9 cellular contexts compared by ENCODE assay signal in genomic region chr11:58900479-58901420, GRCh38. TPM values are rescaled to one million over a fixed set of nuclear protein-coding genes. Genes with fewer than 3 reads are reported as not detected.
DNase-seq lines count a peak whose midpoint lies in the region; ATAC-seq, FAIRE-seq and TF ChIP-seq lines count a peak whose summit lies in the region.
"Had no signal": no experiment of that assay in that cellular context is flagged by ENCODE, and none has a peak within 500 bp of the region (broad histone marks: within the 10 kb centered on the region; RNA-seq: fewer than 3 reads in every experiment).

No MANE protein-coding gene starts in this region.

- no peak for FAIRE-seq in pancreas (lab: Jason Lieb, UNC)

- no peak overlapping the region for H3K4me3 ChIP-seq in Jurkat, Clone E6-1 (ENCODE audit: low read length)
- peak overlapping the region in 2 of 4 donors; percentile 6 to 11 for H3K4me3 ChIP-seq in pancreas

- no peaks in the 10 kb centered on the region for H3K9me3 Mint-ChIP-seq in activated CD8-positive, alpha-beta T cell treated with anti-CD3 and anti-CD28 coated beads for 36 hours
- H3K9me3 Mint-ChIP-seq: T-cell had no signal

- peaks cover 0 to 13% (median 2%) of the 10 kb centered on the region in 4 donors for H3K27me3 ChIP-seq in pancreas

- H3K9me3 ChIP-seq in pancreas: no peaks in the 10 kb centered on the region

- intact Hi-C loops in activated CD8-positive, alpha-beta T cell treated with anti-CD3 and anti-CD28 coated beads for 36 hours (cut with micrococcal nuclease): no loop called here
- intact Hi-C loops in head of caudate nucleus (cut with DNase I): no loop called here
- intact Hi-C loops in pancreas (cut with DNase I): no loop called here

- H3K4me1 ChIP-seq in pancreas: no peaks in the 10 kb centered on the region

- ATAC-seq in GM18858 (IDR thresholded peaks at IDR 0.05; ENCODE audit: unreplicated experiment): peak; percentile 60
- ATAC-seq in activated CD8-positive, alpha-beta T cell treated with anti-CD3 and anti-CD28 coated beads for 36 hours: peak; percentile 68
- peak; percentile 95 to 98 (median 97) for ATAC-seq in pancreas
- ATAC-seq: T-cell had no signal

- CTCF ChIA-PET in activated CD8-positive, alpha-beta T cell treated with anti-CD3 and anti-CD28 coated beads for 36 hours (lab: Charles Lee): interaction anchor here (0.9 to 2.3 kb wide), 12 partner anchors 8 to 258 kb away, joined by 3 to 7 read pairs (median 3); no protein-coding TSS in a partner anchor

- POLR2A ChIA-PET in activated CD8-positive, alpha-beta T cell treated with anti-CD3 and anti-CD28 coated beads for 36 hours (lab: Charles Lee): no interaction called here

- DNase-seq in C1 segment of cervical spinal cord (lab: John Stamatoyannopoulos, UW): peak in 12 of 14 donors; percentile 4 to 60 (median 22)
- DNase-seq in Jurkat, Clone E6-1 (ENCODE audit: low read depth, low spot score): peak; percentile 45
- DNase-seq in activated CD8-positive, alpha-beta T cell treated with anti-CD3 and anti-CD28 coated beads for 36 hours: peak; percentile 64
- DNase-seq in head of caudate nucleus: peak; percentile 47 to 89 (median 76)
- peak; percentile 74 to 94 (median 85) for DNase-seq in pancreas
- DNase-seq in activated gamma-delta T cell (lab: John Stamatoyannopoulos, UW): no peak
- DNase-seq in effector CD4-positive, alpha-beta T cell: no peak

- H3K27ac ChIP-seq in pancreas: no peak overlapping the region

- peaks cover 45% of the 10 kb centered on the region for H3K27me3 Mint-ChIP-seq in activated CD8-positive, alpha-beta T cell treated with anti-CD3 and anti-CD28 coated beads for 36 hours

- H3K27ac Mint-ChIP-seq in activated CD8-positive, alpha-beta T cell treated with anti-CD3 and anti-CD28 coated beads for 36 hours: no peak overlapping the region
- H3K27ac Mint-ChIP-seq: T-cell had no signal

- H3K36me3 ChIP-seq in pancreas: no peaks in the 10 kb centered on the region

- H3K4me1 Mint-ChIP-seq in activated CD8-positive, alpha-beta T cell treated with anti-CD3 and anti-CD28 coated beads for 36 hours (ENCODE audit: low read depth): no peaks in the 10 kb centered on the region
- H3K4me1 Mint-ChIP-seq: T-cell had no signal

- H3K4me3 Mint-ChIP-seq in activated CD8-positive, alpha-beta T cell treated with anti-CD3 and anti-CD28 coated beads for 36 hours: no peak overlapping the region
- H3K4me3 Mint-ChIP-seq: T-cell had no signal

- 14% methylated on average over 36 of the region's 36 CpGs for WGBS in pancreas, 2 donors

- TF ChIP-seq CTCF in activated CD8-positive, alpha-beta T cell treated with anti-CD3 and anti-CD28 coated beads for 36 hours (IDR thresholded peaks at IDR 0.05): peak; percentile 63
- TF ChIP-seq CTCF in pancreas (IDR thresholded peaks at IDR 0.05): peak; percentile 30 to 48 (median 44)

- H3K36me3 Mint-ChIP-seq in activated CD8-positive, alpha-beta T cell treated with anti-CD3 and anti-CD28 coated beads for 36 hours (ENCODE audit: low read depth): no peaks in the 10 kb centered on the region
- H3K36me3 Mint-ChIP-seq: T-cell had no signal

RNA-seq across cellular contexts. Expression of gene GLYATL1, which starts 38.5 kb away (rescaled TPM):
- not detected for polyA plus RNA-seq in Jurkat, Clone E6-1 (2012; ENCODE audit: insufficient read depth, insufficient read length)
- under 1 TPM in 1 of 2 experiments, not detected in 1; 0.18 TPM for total RNA-seq in activated CD8-positive, alpha-beta T cell treated with anti-CD3 and anti-CD28 coated beads for 36 hours
- 1 to 10 TPM in 2 of 6 donors, under 1 TPM in 4; 0.19 to 2.7 (median 0.66) TPM for total RNA-seq in pancreas
- polyA plus RNA-seq in pancreas: under 1 TPM; 0.23 to 0.33 TPM

RNA-seq across cellular contexts. Expression of gene GLYATL2, which starts 56.2 kb away (rescaled TPM):
- polyA plus RNA-seq in Jurkat, Clone E6-1 (2012; ENCODE audit: insufficient read depth, insufficient read length): not detected
- total RNA-seq in activated CD8-positive, alpha-beta T cell treated with anti-CD3 and anti-CD28 coated beads for 36 hours: not detected
- total RNA-seq in pancreas: not detected
- polyA plus RNA-seq in pancreas: not detected
- total RNA-seq: T-cell had no signal

Comparison
In these comparisons a context has a peak if more than half of its experiments do, and no peak if none do; other contexts are left out.
1. DNase-seq: peak in C1 segment of cervical spinal cord (12 of 14), Jurkat, Clone E6-1 (single experiment), activated CD8-positive, alpha-beta T cell treated with anti-CD3 and anti-CD28 coated beads for 36 hours (single experiment), head of caudate nucleus (42 of 42) and pancreas (6 of 6); none in activated gamma-delta T cell (single experiment) and effector CD4-positive, alpha-beta T cell (single experiment).
2. Peak in every context shown above with its lines, with median percentiles within 50 percentile points of each other: ATAC-seq.